ENCODE assay signal across 13 cellular contexts in genomic region chr5:177308740-177309139, GRCh38. TPM values are rescaled to one million over a fixed set of nuclear protein-coding genes. Genes with fewer than 3 reads are reported as not detected.
DNase-seq lines count a peak whose midpoint lies in the region; ATAC-seq lines count a peak whose summit lies in the region.
"Had no signal": no experiment of that assay in that cellular context is flagged by ENCODE, and none has a peak within 500 bp of the region (broad histone marks: within the 10 kb centered on the region; RNA-seq: fewer than 3 reads in every experiment).

No MANE protein-coding gene starts in this region.

- no peak for ATAC-seq in T-helper 17 cell
- ATAC-seq in memory B cell (ENCODE audit: low read depth): no peak
- ATAC-seq in GM18861 (IDR thresholded peaks at IDR 0.05; ENCODE audit: unreplicated experiment): no peak
- no peak for ATAC-seq in left lobe of liver

- peak overlapping the region; percentile 44 for H3K4me3 Mint-ChIP-seq in activated naive CD4-positive, alpha-beta T cell treated with anti-CD3 and anti-CD28 coated beads, Interleukin-2, amount 50 U/mL, for 24 hours
- H3K4me3 Mint-ChIP-seq in T-helper 17 cell: no peak overlapping the region
- peak overlapping the region; percentile 32 for H3K4me3 Mint-ChIP-seq in memory B cell

- H3K9me3 ChIP-seq in T-helper 17 cell (ENCODE audit: control insufficient read depth, low read length, poor library complexity, severe bottlenecking): no peaks in the 10 kb centered on the region

- H3K27ac ChIP-seq in temporal lobe (ENCODE audit: low read depth, low read length): peak overlapping the region; percentile 39
- H3K27ac ChIP-seq: cardiac muscle cell, parathyroid adenoma had no signal

- H3K36me3 Mint-ChIP-seq in activated naive CD4-positive, alpha-beta T cell treated with anti-CD3 and anti-CD28 coated beads, Interleukin-2, amount 50 U/mL, for 24 hours: peaks cover 7% of the 10 kb centered on the region
- H3K36me3 Mint-ChIP-seq in T-helper 17 cell (ENCODE audit: low read depth) (no peaks in the 10 kb centered on the region), memory B cell (peaks cover 7% of the 10 kb centered on the region)

- H3K27me3 Mint-ChIP-seq in activated naive CD4-positive, alpha-beta T cell treated with anti-CD3 and anti-CD28 coated beads, Interleukin-2, amount 50 U/mL, for 24 hours: no peaks in the 10 kb centered on the region
- H3K27me3 Mint-ChIP-seq in T-helper 17 cell (no peaks in the 10 kb centered on the region), memory B cell (no peaks in the 10 kb centered on the region)

- no peaks in the 10 kb centered on the region for H3K9me3 Mint-ChIP-seq in activated naive CD4-positive, alpha-beta T cell treated with anti-CD3 and anti-CD28 coated beads, Interleukin-2, amount 50 U/mL, for 24 hours
- H3K9me3 Mint-ChIP-seq in memory B cell: no peaks in the 10 kb centered on the region

- H3K27ac Mint-ChIP-seq in activated naive CD4-positive, alpha-beta T cell treated with anti-CD3 and anti-CD28 coated beads, Interleukin-2, amount 50 U/mL, for 24 hours: no peak overlapping the region
- H3K27ac Mint-ChIP-seq in T-helper 17 cell: peak overlapping the region; percentile 76
- H3K27ac Mint-ChIP-seq in memory B cell: peak overlapping the region; percentile 8

- H3K4me1 Mint-ChIP-seq in activated naive CD4-positive, alpha-beta T cell treated with anti-CD3 and anti-CD28 coated beads, Interleukin-2, amount 50 U/mL, for 24 hours: peaks cover 55% of the 10 kb centered on the region
- H3K4me1 Mint-ChIP-seq in T-helper 17 cell (peaks cover 49% of the 10 kb centered on the region), memory B cell (peaks cover 47% of the 10 kb centered on the region)

- DNase-seq in activated naive CD4-positive, alpha-beta T cell treated with anti-CD3 and anti-CD28 coated beads, Interleukin-2, amount 50 U/mL, for 16 hours: no peak
- DNase-seq in T-helper 17 cell: no peak
- DNase-seq in memory B cell (ENCODE audit: low spot score in 2 of 2): no peak
- no peak for DNase-seq in left lobe of liver (ENCODE audit: low spot score)
- DNase-seq in ecto neural progenitor cell (ENCODE audit: low spot score): no peak
- DNase-seq: activated naive CD4-positive, alpha-beta T cell; NCI-H1694; NCI-H524 had no signal

RNA-seq across cellular contexts. Expression of gene MXD3, which starts 3.0 kb away (rescaled TPM):
- 10 to 100 TPM in 1 of 2 donors, 1 to 10 TPM in 1; 8.7 to 11.8 TPM for total RNA-seq in T-helper 17 cell
- 3.0 TPM for total RNA-seq in temporal lobe
- 9.4 TPM for total RNA-seq in left lobe of liver

RNA-seq across cellular contexts. Expression of gene PRELID1, which starts 5.1 kb away (rescaled TPM):
- 10 to 100 TPM; 44.9 to 55.8 TPM for total RNA-seq in T-helper 17 cell
- total RNA-seq in temporal lobe: 33.2 TPM
- total RNA-seq in left lobe of liver: 68.1 TPM

RNA-seq across cellular contexts. Expression of gene RAB24, which starts 5.2 kb away (rescaled TPM):
- total RNA-seq in T-helper 17 cell (10 to 100 TPM in 1 of 2 donors, 1 to 10 TPM in 1; 8.8 to 17.6 TPM), temporal lobe (13.3 TPM), left lobe of liver (15.3 TPM)

RNA-seq across cellular contexts. Expression of gene LMAN2, which starts 42.7 kb away (rescaled TPM):
- total RNA-seq in T-helper 17 cell (10 to 100 TPM; 75.5 to 89.8 TPM), temporal lobe (85.3 TPM), left lobe of liver (162 TPM)

RNA-seq across cellular contexts. Expression of gene RGS14, which starts 49.0 kb away (rescaled TPM):
- total RNA-seq in T-helper 17 cell (100 to 1,000 TPM in 1 of 2 donors, 10 to 100 TPM in 1; 76.7 to 110 TPM), temporal lobe (3.4 TPM), left lobe of liver (34.6 TPM)
